28 cellular contexts compared by ENCODE assay signal in genomic region chr12:41362511-41362910, GRCh38.
"Had no signal": no experiment of that assay in that cellular context is flagged by ENCODE, and none has a peak within 500 bp of the region (broad histone marks: within the 10 kb centered on the region; RNA-seq: fewer than 3 reads in every experiment).

No MANE protein-coding gene starts in this region.

- H3K9me3 Mint-ChIP-seq: endodermal cell had no signal

- H3K4me1 Mint-ChIP-seq: immature natural killer cell had no signal

- H3K4me3 ChIP-seq: colonic mucosa, esophagus squamous epithelium, gastrocnemius medialis, heart right ventricle, left lung, lower lobe of right lung, mucosa of descending colon had no signal

- H3K27me3 ChIP-seq: colonic mucosa, esophagus squamous epithelium, gastrocnemius medialis, heart right ventricle, left lung had no signal

- ATAC-seq: effector memory CD8-positive, alpha-beta T cell; esophagus mucosa; gastrocnemius medialis; heart right ventricle; left colon; left lung; left ventricle myocardium superior; lower lobe of right lung; mucosa of descending colon had no signal

- H3K36me3 Mint-ChIP-seq: immature natural killer cell, mesothelial cell of epicardium had no signal

- H3K9me3 ChIP-seq: colonic mucosa, esophagus squamous epithelium, gastrocnemius medialis, heart right ventricle, left lung, lower lobe of right lung, mucosa of descending colon had no signal

- H3K4me3 Mint-ChIP-seq: dendritic cell treated with granulocyte-macrophage colony-stimulating factor and Interleukin-4, amounts not matched to agents 40 ng/mL and 50 ng/mL, for 4 days; effector memory CD8-positive, alpha-beta T cell; endodermal cell; immature natural killer cell; mesothelial cell of epicardium had no signal

- H3K36me3 ChIP-seq: colonic mucosa, esophagus squamous epithelium, gastrocnemius medialis, heart right ventricle, left lung, lower lobe of right lung had no signal

- DNase-seq: colonic mucosa; cortex of kidney; effector CD8-positive, alpha-beta T cell; effector memory CD8-positive, alpha-beta T cell; endodermal cell; erythroblast; esophagus squamous epithelium; foreskin fibroblast; foreskin melanocyte; gastrocnemius medialis; glutamatergic neuron; head of caudate nucleus; heart right ventricle; hippocampal formation; immature natural killer cell; islet precursor cell; kidney; kidney glomerular epithelial cell; left colon; left lung; left ventricle myocardium superior; lower lobe of right lung; mesenchymal stem cell; mucosa of descending colon had no signal

- H3K27ac Mint-ChIP-seq: dendritic cell treated with granulocyte-macrophage colony-stimulating factor and Interleukin-4, amounts not matched to agents 40 ng/mL and 50 ng/mL, for 4 days; effector memory CD8-positive, alpha-beta T cell; endodermal cell; immature natural killer cell; mesothelial cell of epicardium had no signal

- H3K4me1 ChIP-seq: colonic mucosa, esophagus squamous epithelium, gastrocnemius medialis, heart right ventricle, left lung, lower lobe of right lung had no signal

- H3K27ac ChIP-seq: colonic mucosa, epithelial cell of prostate, esophagus squamous epithelium, gastrocnemius medialis, heart right ventricle, left lung, lower lobe of right lung had no signal

- H3K27me3 Mint-ChIP-seq: dendritic cell treated with granulocyte-macrophage colony-stimulating factor and Interleukin-4, amounts not matched to agents 40 ng/mL and 50 ng/mL, for 4 days; effector memory CD8-positive, alpha-beta T cell had no signal
